Comparison of ENCODE assay signal across 1 cellular context in genomic region chr13:95180513-95181245, GRCh38.
TF ChIP-seq lines count a peak whose summit lies in the region.

No MANE protein-coding gene starts in this region.

TF ChIP-seq in HepG2, 621 proteins besides CTCF, POLR2A, EP300 and RAD21 (continued from another document and continues in another):
- TF ChIP-seq NAIF1 (CRISPR knock-in tag; IDR thresholded peaks at IDR 0.05; ENCODE audit: borderline replicate concordance) (no peak), IRF1 (CRISPR knock-in tag; IDR thresholded peaks at IDR 0.05; ENCODE audit: low read depth) (no peak), KDM3A (CRISPR knock-in tag; IDR thresholded peaks at IDR 0.05; ENCODE audit: low read depth) (no peak), ZNF333 (CRISPR knock-in tag; IDR thresholded peaks at IDR 0.05; ENCODE audit: borderline replicate concordance) (no peak), LBX2 (CRISPR knock-in tag; IDR thresholded peaks at IDR 0.05; ENCODE audit: borderline replicate concordance) (no peak), ZNF264 (CRISPR knock-in tag; IDR thresholded peaks at IDR 0.05) (no peak), ZFP41 (CRISPR knock-in tag; IDR thresholded peaks at IDR 0.05; ENCODE audit: borderline replicate concordance) (no peak), YY1 (IDR thresholded peaks at IDR 0.05; ENCODE audit: insufficient read depth, insufficient replicate concordance, low read depth, low read length) (no peak), TGIF2 (CRISPR knock-in tag; IDR thresholded peaks at IDR 0.05) (no peak), ZNF879 (CRISPR knock-in tag; IDR thresholded peaks at IDR 0.05) (no peak), ZNF660 (CRISPR knock-in tag; IDR thresholded peaks at IDR 0.05; ENCODE audit: borderline replicate concordance, low read depth) (no peak), ZNF747 (CRISPR knock-in tag; IDR thresholded peaks at IDR 0.05; ENCODE audit: borderline replicate concordance) (no peak), ZNF878 (CRISPR knock-in tag; IDR thresholded peaks at IDR 0.05) (no peak), ASH2L (IDR thresholded peaks at IDR 0.05; ENCODE audit: insufficient read length, low read depth, low read length) (peak; percentile 72), MXD1 (CRISPR knock-in tag; IDR thresholded peaks at IDR 0.05) (no peak), ZNF225 (CRISPR knock-in tag; IDR thresholded peaks at IDR 0.05) (no peak), TAF15 (IDR thresholded peaks at IDR 0.05; ENCODE audit: low read depth, low read length, poor library complexity, severe bottlenecking) (no peak), ZNF598 (CRISPR knock-in tag; IDR thresholded peaks at IDR 0.05; ENCODE audit: borderline replicate concordance) (no peak), POLR2AphosphoS2 (IDR thresholded peaks at IDR 0.05; ENCODE audit: low read depth, low read length) (no peak), ZNF432 (CRISPR knock-in tag; IDR thresholded peaks at IDR 0.05; ENCODE audit: borderline replicate concordance) (no peak), AHDC1 (CRISPR knock-in tag; IDR thresholded peaks at IDR 0.05; ENCODE audit: borderline replicate concordance) (peak; percentile 69), PHF8 (CRISPR knock-in tag; IDR thresholded peaks at IDR 0.05) (no peak), FOXK1 (CRISPR knock-in tag; IDR thresholded peaks at IDR 0.05; ENCODE audit: borderline replicate concordance, low read depth) (peak; percentile 37; the same call in 1 of the 2 replicates), NBN (conservative IDR thresholded peaks at IDR 0.05) (no peak), ZFYVE20 (CRISPR knock-in tag; IDR thresholded peaks at IDR 0.05; ENCODE audit: borderline replicate concordance, low read depth) (no peak), ZNF75D (CRISPR knock-in tag; IDR thresholded peaks at IDR 0.05; ENCODE audit: borderline replicate concordance) (no peak), ZNF773 (CRISPR knock-in tag; IDR thresholded peaks at IDR 0.05; ENCODE audit: borderline replicate concordance) (no peak), REXO4 (CRISPR knock-in tag; IDR thresholded peaks at IDR 0.05; ENCODE audit: borderline replicate concordance) (no peak), KAT8 (CRISPR knock-in tag; IDR thresholded peaks at IDR 0.05) (no peak), TRIM24 (CRISPR knock-in tag; IDR thresholded peaks at IDR 0.05) (no peak), ELF1 (CRISPR knock-in tag; IDR thresholded peaks at IDR 0.05) (no peak), TFAP4 (IDR thresholded peaks at IDR 0.05; ENCODE audit: borderline replicate concordance, low read depth) (no peak), ZNF326 (CRISPR knock-in tag; IDR thresholded peaks at IDR 0.05; ENCODE audit: borderline replicate concordance) (no peak), PLRG1 (conservative IDR thresholded peaks at IDR 0.05) (no peak), ZNF790 (CRISPR knock-in tag; IDR thresholded peaks at IDR 0.05; ENCODE audit: borderline replicate concordance) (no peak), RCOR2 (CRISPR knock-in tag; IDR thresholded peaks at IDR 0.05) (0 out of 2 replicates have a peak, but pooled peaks have one; percentile 58)
- TF ChIP-seq, protein P1, sequence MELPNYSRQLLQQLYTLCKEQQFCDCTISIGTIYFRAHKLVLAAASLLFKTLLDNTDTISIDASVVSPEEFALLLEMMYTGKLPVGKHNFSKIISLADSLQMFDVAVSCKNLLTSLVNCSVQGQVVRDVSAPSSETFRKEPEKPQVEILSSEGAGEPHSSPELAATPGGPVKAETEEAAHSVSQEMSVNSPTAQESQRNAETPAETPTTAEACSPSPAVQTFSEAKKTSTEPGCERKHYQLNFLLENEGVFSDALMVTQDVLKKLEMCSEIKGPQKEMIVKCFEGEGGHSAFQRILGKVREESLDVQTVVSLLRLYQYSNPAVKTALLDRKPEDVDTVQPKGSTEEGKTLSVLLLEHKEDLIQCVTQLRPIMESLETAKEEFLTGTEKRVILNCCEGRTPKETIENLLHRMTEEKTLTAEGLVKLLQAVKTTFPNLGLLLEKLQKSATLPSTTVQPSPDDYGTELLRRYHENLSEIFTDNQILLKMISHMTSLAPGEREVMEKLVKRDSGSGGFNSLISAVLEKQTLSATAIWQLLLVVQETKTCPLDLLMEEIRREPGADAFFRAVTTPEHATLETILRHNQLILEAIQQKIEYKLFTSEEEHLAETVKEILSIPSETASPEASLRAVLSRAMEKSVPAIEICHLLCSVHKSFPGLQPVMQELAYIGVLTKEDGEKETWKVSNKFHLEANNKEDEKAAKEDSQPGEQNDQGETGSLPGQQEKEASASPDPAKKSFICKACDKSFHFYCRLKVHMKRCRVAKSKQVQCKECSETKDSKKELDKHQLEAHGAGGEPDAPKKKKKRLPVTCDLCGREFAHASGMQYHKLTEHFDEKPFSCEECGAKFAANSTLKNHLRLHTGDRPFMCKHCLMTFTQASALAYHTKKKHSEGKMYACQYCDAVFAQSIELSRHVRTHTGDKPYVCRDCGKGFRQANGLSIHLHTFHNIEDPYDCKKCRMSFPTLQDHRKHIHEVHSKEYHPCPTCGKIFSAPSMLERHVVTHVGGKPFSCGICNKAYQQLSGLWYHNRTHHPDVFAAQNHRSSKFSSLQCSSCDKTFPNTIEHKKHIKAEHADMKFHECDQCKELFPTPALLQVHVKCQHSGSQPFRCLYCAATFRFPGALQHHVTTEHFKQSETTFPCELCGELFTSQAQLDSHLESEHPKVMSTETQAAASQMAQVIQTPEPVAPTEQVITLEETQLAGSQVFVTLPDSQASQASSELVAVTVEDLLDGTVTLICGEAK (IDR thresholded peaks at IDR 0.05), result no peak
- TF ChIP-seq, protein P1 (CRISPR knock-in tag; IDR thresholded peaks at IDR 0.05), result no peak
- TF ChIP-seq, protein P2, sequence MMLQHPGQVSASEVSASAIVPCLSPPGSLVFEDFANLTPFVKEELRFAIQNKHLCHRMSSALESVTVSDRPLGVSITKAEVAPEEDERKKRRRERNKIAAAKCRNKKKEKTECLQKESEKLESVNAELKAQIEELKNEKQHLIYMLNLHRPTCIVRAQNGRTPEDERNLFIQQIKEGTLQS (CRISPR knock-in tag; IDR thresholded peaks at IDR 0.05), result no peak
- TF ChIP-seq, protein P3, sequence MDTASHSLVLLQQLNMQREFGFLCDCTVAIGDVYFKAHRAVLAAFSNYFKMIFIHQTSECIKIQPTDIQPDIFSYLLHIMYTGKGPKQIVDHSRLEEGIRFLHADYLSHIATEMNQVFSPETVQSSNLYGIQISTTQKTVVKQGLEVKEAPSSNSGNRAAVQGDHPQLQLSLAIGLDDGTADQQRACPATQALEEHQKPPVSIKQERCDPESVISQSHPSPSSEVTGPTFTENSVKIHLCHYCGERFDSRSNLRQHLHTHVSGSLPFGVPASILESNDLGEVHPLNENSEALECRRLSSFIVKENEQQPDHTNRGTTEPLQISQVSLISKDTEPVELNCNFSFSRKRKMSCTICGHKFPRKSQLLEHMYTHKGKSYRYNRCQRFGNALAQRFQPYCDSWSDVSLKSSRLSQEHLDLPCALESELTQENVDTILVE (CRISPR knock-in tag; IDR thresholded peaks at IDR 0.05), result no peak
- TF ChIP-seq, protein P4, sequence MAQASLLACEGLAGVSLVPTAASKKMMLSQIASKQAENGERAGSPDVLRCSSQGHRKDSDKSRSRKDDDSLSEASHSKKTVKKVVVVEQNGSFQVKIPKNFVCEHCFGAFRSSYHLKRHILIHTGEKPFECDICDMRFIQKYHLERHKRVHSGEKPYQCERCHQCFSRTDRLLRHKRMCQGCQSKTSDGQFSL (CRISPR knock-in tag; IDR thresholded peaks at IDR 0.05), result no peak
- TF ChIP-seq, protein P5, sequence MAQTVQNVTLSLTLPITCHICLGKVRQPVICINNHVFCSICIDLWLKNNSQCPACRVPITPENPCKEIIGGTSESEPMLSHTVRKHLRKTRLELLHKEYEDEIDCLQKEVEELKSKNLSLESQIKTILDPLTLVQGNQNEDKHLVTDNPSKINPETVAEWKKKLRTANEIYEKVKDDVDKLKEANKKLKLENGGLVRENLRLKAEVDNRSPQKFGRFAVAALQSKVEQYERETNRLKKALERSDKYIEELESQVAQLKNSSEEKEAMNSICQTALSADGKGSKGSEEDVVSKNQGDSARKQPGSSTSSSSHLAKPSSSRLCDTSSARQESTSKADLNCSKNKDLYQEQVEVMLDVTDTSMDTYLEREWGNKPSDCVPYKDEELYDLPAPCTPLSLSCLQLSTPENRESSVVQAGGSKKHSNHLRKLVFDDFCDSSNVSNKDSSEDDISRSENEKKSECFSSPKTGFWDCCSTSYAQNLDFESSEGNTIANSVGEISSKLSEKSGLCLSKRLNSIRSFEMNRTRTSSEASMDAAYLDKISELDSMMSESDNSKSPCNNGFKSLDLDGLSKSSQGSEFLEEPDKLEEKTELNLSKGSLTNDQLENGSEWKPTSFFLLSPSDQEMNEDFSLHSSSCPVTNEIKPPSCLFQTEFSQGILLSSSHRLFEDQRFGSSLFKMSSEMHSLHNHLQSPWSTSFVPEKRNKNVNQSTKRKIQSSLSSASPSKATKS (CRISPR knock-in tag; IDR thresholded peaks at IDR 0.05), result no peak
